In genomic region chr4:139171878-139172691, GRCh38 we compare ENCODE assay signal across 10 cellular contexts. TPM values are rescaled to one million over a fixed set of nuclear protein-coding genes. Genes with fewer than 3 reads are reported as not detected.
DNase-seq lines count a peak whose midpoint lies in the region; ATAC-seq, FAIRE-seq and TF ChIP-seq lines count a peak whose summit lies in the region.
"Had no signal": no experiment of that assay in that cellular context is flagged by ENCODE, and none has a peak within 500 bp of the region (broad histone marks: within the 10 kb centered on the region; RNA-seq: fewer than 3 reads in every experiment).

No MANE protein-coding gene starts in this region.

- peaks cover 15% of the 10 kb centered on the region for H3K4me1 Mint-ChIP-seq in neural progenitor cell
- peaks cover 18% of the 10 kb centered on the region for H3K4me1 Mint-ChIP-seq in CD8-positive, alpha-beta T cell (ENCODE audit: low read depth)

- no peaks in the 10 kb centered on the region for H3K27me3 Mint-ChIP-seq in neural progenitor cell (ENCODE audit: insufficient read depth, low read depth)
- H3K27me3 Mint-ChIP-seq in CD8-positive, alpha-beta T cell (ENCODE audit: low read depth) = no peaks in the 10 kb centered on the region
- H3K27me3 Mint-ChIP-seq: naive thymus-derived CD8-positive, alpha-beta T cell had no signal

- POLR2A ChIA-PET in PC-3 (lab: Charles Lee; ENCODE audit: unreplicated experiment) = no interaction called here
- POLR2A ChIA-PET in CD8-positive, alpha-beta T cell (lab: Charles Lee) = interaction anchor here (1.0 kb wide), 1 partner anchor 196 kb away, joined by 3 read pairs; no protein-coding TSS in a partner anchor

- CTCF ChIA-PET in PC-3 (lab: Charles Lee) = no interaction called here
- CTCF ChIA-PET in CD8-positive, alpha-beta T cell (lab: Charles Lee) = interaction anchor here (1.1 kb wide), 1 partner anchor 12 kb away, joined by 4 read pairs; no protein-coding TSS in a partner anchor

- H2AFZ ChIP-seq in PC-3 (ENCODE audit: low read length) (peak overlapping the region; percentile 69), neural progenitor cell (replicated peaks) (no peak overlapping the region), hepatocyte (no peak overlapping the region)

- no peak overlapping the region for H3K4me3 Mint-ChIP-seq in neural progenitor cell
- H3K4me3 Mint-ChIP-seq in CD8-positive, alpha-beta T cell = no peak overlapping the region
- H3K4me3 Mint-ChIP-seq: naive thymus-derived CD8-positive, alpha-beta T cell had no signal

- DNase-seq in A172 (ENCODE audit: low spot score) = peak; percentile 44
- no peak for DNase-seq in GM19239 (ENCODE audit: insufficient read length, low spot score)
- peak; percentile 54 for DNase-seq in PC-3
- peak; percentile 73 for DNase-seq in fibroblast of gingiva (ENCODE audit: low read depth)
- DNase-seq in neural progenitor cell (ENCODE audit: low spot score) = no peak
- no peak for DNase-seq in hepatocyte (ENCODE audit: low spot score)
- DNase-seq in CD8-positive, alpha-beta T cell = no peak
- no peak for DNase-seq in NOMO-1 treated with DMSO at 0.1 percent for 48 hours (lab: John Stamatoyannopoulos, UW; ENCODE audit: unreplicated experiment)
- DNase-seq: naive thymus-derived CD8-positive, alpha-beta T cell had no signal

- peaks cover 18% of the 10 kb centered on the region for H3K79me2 ChIP-seq in PC-3 (ENCODE audit: low read length)
- peaks cover 83% of the 10 kb centered on the region for H3K79me2 ChIP-seq in neural progenitor cell (ENCODE audit: low read depth)
- peaks cover 83% of the 10 kb centered on the region for H3K79me2 ChIP-seq in hepatocyte

- H3K36me3 Mint-ChIP-seq in neural progenitor cell = no peaks in the 10 kb centered on the region
- H3K36me3 Mint-ChIP-seq in CD8-positive, alpha-beta T cell = peaks cover 3% of the 10 kb centered on the region
- H3K36me3 Mint-ChIP-seq: naive thymus-derived CD8-positive, alpha-beta T cell had no signal

- H3F3A ChIP-seq in PC-3 (ENCODE audit: low read length, unreplicated experiment) (no peaks in the 10 kb centered on the region), neural progenitor cell (ENCODE audit: low read depth) (peaks cover 41% of the 10 kb centered on the region)

- FAIRE-seq in GM19239 (lab: Jason Lieb, UNC) = peak; percentile 33
- FAIRE-seq: endothelial cell of umbilical vein had no signal

- H3K4me1 ChIP-seq in PC-3 (ENCODE audit: insufficient read depth, low read length) (peaks cover 17% of the 10 kb centered on the region), neural progenitor cell (peaks cover 9% of the 10 kb centered on the region), hepatocyte (ENCODE audit: insufficient read depth) (peaks cover 8% of the 10 kb centered on the region)
- H3K4me1 ChIP-seq in CD8-positive, alpha-beta T cell (ENCODE audit: insufficient read depth, low read length) = no peaks in the 10 kb centered on the region

- H3K27ac Mint-ChIP-seq in neural progenitor cell = no peak overlapping the region
- no peak overlapping the region for H3K27ac Mint-ChIP-seq in CD8-positive, alpha-beta T cell

- 46% methylated on average over 7 of the region's 7 CpGs for WGBS in hepatocyte (ENCODE audit: low lambda C conversion rate, missing lambda C conversion rate)

- H3K9me2 ChIP-seq in PC-3 (replicated peaks; ENCODE audit: low read length) (no peaks in the 10 kb centered on the region), hepatocyte (replicated peaks; ENCODE audit: insufficient read depth) (no peaks in the 10 kb centered on the region)

- intact Hi-C loops in PC-3 (cut with micrococcal nuclease) = no loop called here
- intact Hi-C loops in CD8-positive, alpha-beta T cell (cut with DNase I, micrococcal nuclease) = loop anchor here in 1 of 2 experiments (10.0 kb wide), 1 partner anchor 1353 kb away; the partner anchor contains the start of gene ELMOD2

- no peaks in the 10 kb centered on the region for H3K9me3 Mint-ChIP-seq in neural progenitor cell
- H3K9me3 Mint-ChIP-seq in CD8-positive, alpha-beta T cell = no peaks in the 10 kb centered on the region
- H3K9me3 Mint-ChIP-seq: naive thymus-derived CD8-positive, alpha-beta T cell had no signal

- H3K9me3 ChIP-seq in PC-3 (ENCODE audit: low read length) (no peaks in the 10 kb centered on the region), neural progenitor cell (ENCODE audit: low read depth) (no peaks in the 10 kb centered on the region), hepatocyte (ENCODE audit: low read depth) (no peaks in the 10 kb centered on the region)
- no peaks in the 10 kb centered on the region for H3K9me3 ChIP-seq in CD8-positive, alpha-beta T cell (ENCODE audit: low read length)

- BruUV-seq in PC-3 (replicated peaks; lab: Mats Ljungman, UMichigan) = no TSS peak

- no peak overlapping the region for H3K9ac ChIP-seq in PC-3 (ENCODE audit: low read length)
- no peak overlapping the region for H3K9ac ChIP-seq in neural progenitor cell

- H3K36me3 ChIP-seq in PC-3 (ENCODE audit: low read depth, low read length) (no peaks in the 10 kb centered on the region), neural progenitor cell (no peaks in the 10 kb centered on the region), hepatocyte (replicated peaks; ENCODE audit: insufficient read depth, low read depth) (no peaks in the 10 kb centered on the region)
- H3K36me3 ChIP-seq in CD8-positive, alpha-beta T cell (ENCODE audit: insufficient read depth, low read length) = no peaks in the 10 kb centered on the region

- ATAC-seq in PC-3 = peak; percentile 23; the same call in 1 of the 2 replicates
- no peak for ATAC-seq in CD8-positive, alpha-beta T cell
- ATAC-seq: naive thymus-derived CD8-positive, alpha-beta T cell had no signal

- H3K4me2 ChIP-seq in PC-3 (ENCODE audit: low read length) (peak overlapping the region; percentile 67), neural progenitor cell (no peak overlapping the region), hepatocyte (no peak overlapping the region)

- TF ChIP-seq CTCF in PC-3 (conservative IDR thresholded peaks at IDR 0.05; ENCODE audit: low read depth, low read length) = no peak
- no peak for TF ChIP-seq CTCF in neural progenitor cell (IDR thresholded peaks at IDR 0.05)
- TF ChIP-seq CTCF in hepatocyte (IDR thresholded peaks at IDR 0.05; ENCODE audit: poor library complexity) = no peak
- no peak for TF ChIP-seq CTCF in CD8-positive, alpha-beta T cell (IDR thresholded peaks at IDR 0.05)

- H3K4me3 ChIP-seq in PC-3 (ENCODE audit: low read length) (peak overlapping the region; percentile 41), neural progenitor cell (no peak overlapping the region), hepatocyte (no peak overlapping the region)
- H3K4me3 ChIP-seq in CD8-positive, alpha-beta T cell (ENCODE audit: low read depth, low read length) = no peak overlapping the region

- H3K27ac ChIP-seq in PC-3 (ENCODE audit: low read length) = peak overlapping the region; percentile 23
- H3K27ac ChIP-seq in neural progenitor cell = no peak overlapping the region
- no peak overlapping the region for H3K27ac ChIP-seq in hepatocyte
- H3K27ac ChIP-seq in CD8-positive, alpha-beta T cell (ENCODE audit: low read depth, low read length) = no peak overlapping the region

- H3K27me3 ChIP-seq in PC-3 (ENCODE audit: low read length) (no peaks in the 10 kb centered on the region), neural progenitor cell (peaks cover 4% of the 10 kb centered on the region), hepatocyte (no peaks in the 10 kb centered on the region)
- H3K27me3 ChIP-seq in CD8-positive, alpha-beta T cell (ENCODE audit: insufficient read depth, low read length) = no peaks in the 10 kb centered on the region

- H4K20me1 ChIP-seq in PC-3 (ENCODE audit: low read length) (no peaks in the 10 kb centered on the region), neural progenitor cell (ENCODE audit: low read depth) (peaks cover 53% of the 10 kb centered on the region), hepatocyte (ENCODE audit: insufficient read depth, poor library complexity, severe bottlenecking) (peaks cover 31% of the 10 kb centered on the region)

RNA-seq across cellular contexts. Expression of gene ELF2, which starts 4.9 kb away (rescaled TPM):
- 15.0 and 24.7 TPM in 2 replicates for total RNA-seq in A172 (2014; rRNA removed; shearing (Covaris generic))
- 18.5 and 20.4 TPM in 2 replicates for total RNA-seq in PC-3 (2014; rRNA removed)
- total RNA-seq in neural progenitor cell (ENCODE audit: low replicate concordance) = 30.5 and 44.3 TPM in 2 replicates
- 42.5 and 46.9 TPM in 2 replicates for total RNA-seq in hepatocyte
- polyA plus RNA-seq in hepatocyte = 23.8 and 33.1 TPM in 2 replicates
- 10 to 100 TPM; 77.1 to 79.9 TPM for total RNA-seq in CD8-positive, alpha-beta T cell

Comparison
In these comparisons a context has a peak if more than half of its experiments do, and no peak if none do; other contexts are left out.
1. DNase-seq: peak in A172 (single experiment), PC-3 (single experiment) and fibroblast of gingiva (single experiment); none in GM19239 (single experiment), neural progenitor cell (single experiment), hepatocyte (single experiment), CD8-positive, alpha-beta T cell (0 of 7) and NOMO-1 treated with DMSO at 0.1 percent for 48 hours (single experiment).